ENCODE assay signal across 24 cellular contexts in the genomic region with DNA sequence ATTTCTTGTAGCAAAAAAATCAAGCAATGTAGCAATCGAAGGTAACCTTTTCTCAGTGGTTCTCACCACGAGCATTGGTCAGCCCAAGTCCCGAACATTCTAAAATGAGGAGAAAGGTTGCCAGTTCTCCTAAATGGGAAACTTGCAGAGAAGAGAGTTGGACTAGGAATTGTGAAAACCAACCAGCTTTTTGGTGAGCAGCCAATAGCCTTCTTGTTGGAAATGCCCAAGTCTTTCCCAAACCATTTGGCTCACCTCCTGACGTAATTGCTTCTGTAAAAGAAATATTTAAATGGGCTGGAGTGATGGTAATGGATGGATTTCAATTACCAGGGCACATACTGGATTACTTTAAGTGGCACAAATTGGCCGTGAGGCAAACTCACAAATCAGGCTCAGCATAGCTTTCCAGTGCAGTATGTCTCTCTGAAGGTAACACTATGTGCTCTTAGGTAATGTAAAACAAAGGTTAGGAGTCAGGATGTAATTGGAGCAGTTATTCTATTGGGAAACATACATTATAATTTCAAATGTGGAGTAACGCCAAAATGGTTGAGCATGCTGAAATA.
"Had no signal": no experiment of that assay in that cellular context is flagged by ENCODE, and none has a peak within 500 bp of the region (broad histone marks: within the 10 kb centered on the region; RNA-seq: fewer than 3 reads in every experiment).

No MANE protein-coding gene starts in this region.

- H3K27ac ChIP-seq: adrenal gland, colonic mucosa, esophagus muscularis mucosa, gastroesophageal sphincter, heart left ventricle, neutrophil, pancreas, stomach, testis, upper lobe of left lung had no signal

- DNase-seq: activated CD8-positive, alpha-beta memory T cell treated with anti-CD3 and anti-CD28 coated beads for 24 hours; activated CD8-positive, alpha-beta memory T cell treated with anti-CD3 and anti-CD28 coated beads, Interleukin-2, amount 50 U/mL, for 4 hours; activated naive CD4-positive, alpha-beta T cell; activated T-cell treated with anti-CD3 and anti-CD28 coated beads, Interleukin-2, amount 50 U/mL, for 24 hours; adrenal gland; colonic mucosa; dorsolateral prefrontal cortex; effector memory CD8-positive, alpha-beta T cell; heart left ventricle; left cardiac atrium; pancreas; small intestine; stimulated activated CD4-positive, alpha-beta T cell treated with anti-CD3 and anti-CD28 coated beads, Interleukin-15, amount 100 ng/mL, for 24 hours; stomach; T-helper 1 cell; testis; upper lobe of left lung had no signal

- ATAC-seq: activated T-helper 17 cell treated with anti-CD3 and anti-CD28 coated beads, Interleukin-2, amount 50 U/mL, for 72 hours; effector memory CD8-positive, alpha-beta T cell; gastroesophageal sphincter; pancreas; stimulated activated memory B cell treated with anti-CD40 and anti-IgM and Interleukin-4, amounts not matched to agents 10 μg/mL and 1 μg/mL and 100 μg/mL, for 72 hours; WTC11 had no signal

- H3K4me3 ChIP-seq: adrenal gland, ascending aorta, colonic mucosa, dorsolateral prefrontal cortex, esophagus muscularis mucosa, gastroesophageal sphincter, heart left ventricle, pancreas, stomach, testis, upper lobe of left lung had no signal

- H3K4me1 ChIP-seq: adrenal gland, colonic mucosa, esophagus muscularis mucosa, gastroesophageal sphincter, heart left ventricle, pancreas, stomach, testis, upper lobe of left lung had no signal

- H3K9me3 ChIP-seq: adrenal gland, ascending aorta, colonic mucosa, esophagus muscularis mucosa, gastroesophageal sphincter, heart left ventricle, neutrophil, pancreas, stomach, testis, upper lobe of left lung had no signal

- H3K27me3 ChIP-seq: adrenal gland, ascending aorta, colonic mucosa, dorsolateral prefrontal cortex, esophagus muscularis mucosa, gastroesophageal sphincter, heart left ventricle, neutrophil, pancreas, stomach, testis, upper lobe of left lung had no signal

- H3K36me3 ChIP-seq: adrenal gland, ascending aorta, colonic mucosa, esophagus muscularis mucosa, gastroesophageal sphincter, heart left ventricle, neutrophil, pancreas, stomach, upper lobe of left lung had no signal
